8 cellular contexts compared by ENCODE assay signal in the genomic region with DNA sequence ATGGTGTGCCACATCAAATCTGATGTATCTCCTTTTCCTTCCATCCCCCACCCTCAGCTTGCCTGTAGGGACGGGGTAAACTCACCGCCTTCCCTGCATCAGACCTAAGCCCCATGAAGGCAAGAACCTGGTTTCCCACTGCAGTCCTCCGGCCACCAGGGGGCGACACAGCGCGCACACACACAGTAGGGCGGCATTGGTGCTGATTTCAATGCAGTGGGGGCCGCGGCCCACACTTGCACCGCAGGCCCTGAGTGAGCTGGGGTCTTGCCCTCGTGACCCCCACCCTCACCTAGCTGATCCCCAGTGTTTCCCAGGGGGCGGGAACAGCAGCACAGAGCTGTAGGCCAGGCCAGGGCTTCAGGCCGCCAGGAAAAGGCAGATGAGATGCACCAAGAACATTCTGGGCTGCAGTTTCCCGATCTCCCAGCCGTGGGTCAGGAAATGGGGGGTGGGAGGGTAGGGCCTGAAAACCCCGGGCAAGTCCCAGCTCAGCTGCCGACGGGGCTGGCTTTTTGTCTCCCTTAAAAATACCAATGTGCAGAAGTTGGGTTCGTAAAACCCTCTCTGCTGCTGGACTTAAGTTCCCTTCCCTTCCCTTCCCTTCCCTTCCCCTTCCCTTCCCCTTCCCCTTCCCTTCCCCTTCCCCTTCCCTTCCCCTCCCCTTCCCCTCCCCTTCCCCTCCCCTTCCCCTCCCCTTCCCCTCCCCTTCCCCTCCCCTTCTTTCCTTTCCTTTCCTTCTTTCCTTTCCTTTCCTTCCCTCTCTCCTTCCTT. TPM values are rescaled to one million over a fixed set of nuclear protein-coding genes. Genes with fewer than 3 reads are reported as not detected.
A peak's percentile ranks its signal among the peaks of the same experiment; 100 is the strongest.
DNase-seq lines count a peak whose midpoint lies in the region; ATAC-seq and TF ChIP-seq lines count a peak whose summit lies in the region.

No MANE protein-coding gene starts in this region.

- peaks cover 14% of the 10 kb centered on the region for H3K4me1 Mint-ChIP-seq in WTC11
- H3K4me1 Mint-ChIP-seq in effector memory CD8-positive, alpha-beta T cell (ENCODE audit: low read depth in 2 of 2) = peaks cover 0 to 5% of the 10 kb centered on the region in 2 donors

- DNase-seq in GM13977 (ENCODE audit: low spot score) = no peak
- peak; percentile 79 for DNase-seq in WTC11 (ENCODE audit: low spot score)
- DNase-seq in effector memory CD8-positive, alpha-beta T cell = peak in 2 of 3 experiments; percentile 12 to 15
- DNase-seq in stimulated activated CD4-positive, alpha-beta T cell treated with anti-CD3 and anti-CD28 coated beads, Interleukin-4, amount 100 ng/mL, for 48 hours (ENCODE audit: low read depth in 2 of 2) = peak; percentile 42 to 43
- DNase-seq in amygdala (lab: John Stamatoyannopoulos, UW) = no peak
- no peak for DNase-seq in NCI-H2171 (lab: John Stamatoyannopoulos, UW)
- no peak for DNase-seq in hepatic stellate cell (ENCODE audit: low spot score)
- no peak for DNase-seq in glomerular visceral epithelial cell (ENCODE audit: extremely low spot score)

- H3K9me3 Mint-ChIP-seq in WTC11 = peaks cover 5% of the 10 kb centered on the region
- H3K9me3 Mint-ChIP-seq in effector memory CD8-positive, alpha-beta T cell = peaks cover 0 to 8% of the 10 kb centered on the region in 2 donors

- H3K4me3 Mint-ChIP-seq in WTC11 = no peak overlapping the region
- no peak overlapping the region for H3K4me3 Mint-ChIP-seq in effector memory CD8-positive, alpha-beta T cell

- TF ChIP-seq CTCF in GM13977 (IDR thresholded peaks at IDR 0.05; ENCODE audit: extremely low read depth, insufficient read depth, missing control alignments) (peak; percentile 46), WTC11 (IDR thresholded peaks at IDR 0.05) (peak; percentile 92)

- POLR2A ChIA-PET in WTC11 (lab: Charles Lee) = no interaction called here

- peaks cover 4% of the 10 kb centered on the region for H3K36me3 Mint-ChIP-seq in WTC11
- H3K36me3 Mint-ChIP-seq in effector memory CD8-positive, alpha-beta T cell (ENCODE audit: insufficient read depth) = no peaks in the 10 kb centered on the region

- peaks cover 6% of the 10 kb centered on the region; the same call in 1 of the 2 replicates for H3K27me3 Mint-ChIP-seq in WTC11 (ENCODE audit: low read depth)
- H3K27me3 Mint-ChIP-seq in effector memory CD8-positive, alpha-beta T cell = peaks cover 19 to 44% of the 10 kb centered on the region in 2 donors

- no peak overlapping the region for H3K27ac Mint-ChIP-seq in WTC11
- H3K27ac Mint-ChIP-seq in effector memory CD8-positive, alpha-beta T cell = no peak overlapping the region

- in situ Hi-C loops in GM13977 (cut with MboI; ENCODE audit: low pct_unique_long_range_greater_than_20kb, low sequenced_read_pairs, unreplicated experiment) = no loop called here

- CTCF ChIA-PET in WTC11 (lab: Charles Lee) = interaction anchor here (0.6 to 2.1 kb wide), 39 partner anchors 8 to 563 kb away, joined by 3 to 17 read pairs (median 4); a partner anchor contains a TSS

- ATAC-seq in WTC11 = peak; percentile 78
- no peak for ATAC-seq in effector memory CD8-positive, alpha-beta T cell (replicated peaks)

TF ChIP-seq in WTC11, 78 proteins besides CTCF, POLR2A, EP300 and RAD21:
- TF ChIP-seq, protein P1, sequence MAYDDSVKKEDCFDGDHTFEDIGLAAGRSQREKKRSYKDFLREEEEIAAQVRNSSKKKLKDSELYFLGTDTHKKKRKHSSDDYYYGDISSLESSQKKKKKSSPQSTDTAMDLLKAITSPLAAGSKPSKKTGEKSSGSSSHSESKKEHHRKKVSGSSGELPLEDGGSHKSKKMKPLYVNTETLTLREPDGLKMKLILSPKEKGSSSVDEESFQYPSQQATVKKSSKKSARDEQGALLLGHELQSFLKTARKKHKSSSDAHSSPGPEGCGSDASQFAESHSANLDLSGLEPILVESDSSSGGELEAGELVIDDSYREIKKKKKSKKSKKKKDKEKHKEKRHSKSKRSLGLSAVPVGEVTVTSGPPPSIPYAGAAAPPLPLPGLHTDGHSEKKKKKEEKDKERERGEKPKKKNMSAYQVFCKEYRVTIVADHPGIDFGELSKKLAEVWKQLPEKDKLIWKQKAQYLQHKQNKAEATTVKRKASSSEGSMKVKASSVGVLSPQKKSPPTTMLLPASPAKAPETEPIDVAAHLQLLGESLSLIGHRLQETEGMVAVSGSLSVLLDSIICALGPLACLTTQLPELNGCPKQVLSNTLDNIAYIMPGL (CRISPR knock-in tag; IDR thresholded peaks at IDR 0.05) = peak; percentile 44; the same call in 1 of the 2 replicates
- TF ChIP-seq ETV6 (CRISPR knock-in tag; IDR thresholded peaks at IDR 0.05) (peak; percentile 59; the same call in 1 of the 2 replicates), KAT7 (CRISPR knock-in tag; IDR thresholded peaks at IDR 0.05; ENCODE audit: borderline replicate concordance) (no peak), TP53 (CRISPR knock-in tag; IDR thresholded peaks at IDR 0.05) (no peak)

RNA-seq across cellular contexts. Expression of a gene that starts 19.5 kb away (rescaled TPM):
- 2.0 to 3.1 TPM (median 2.7 TPM) in 3 replicates for total RNA-seq in WTC11 (2021)

RNA-seq across cellular contexts. Expression of a gene that starts 46.5 kb away (rescaled TPM):
- 0.23 to 0.34 TPM (median 0.24 TPM) in 3 replicates for total RNA-seq in WTC11 (2021)

RNA-seq across cellular contexts. Expression of a gene that starts 55.1 kb away (rescaled TPM):
- total RNA-seq in WTC11 (2021) = 0.64 to 0.87 TPM (median 0.64 TPM) in 3 replicates

Comparison
In these comparisons a context has a peak if more than half of its experiments do, and no peak if none do; other contexts are left out.
1. DNase-seq: peak in WTC11 (single experiment), effector memory CD8-positive, alpha-beta T cell (2 of 3) and stimulated activated CD4-positive, alpha-beta T cell treated with anti-CD3 and anti-CD28 coated beads, Interleukin-4, amount 100 ng/mL, for 48 hours (2 of 2); none in GM13977 (single experiment), amygdala (0 of 56), NCI-H2171 (single experiment), hepatic stellate cell (single experiment) and glomerular visceral epithelial cell (single experiment).